In the genomic region with DNA sequence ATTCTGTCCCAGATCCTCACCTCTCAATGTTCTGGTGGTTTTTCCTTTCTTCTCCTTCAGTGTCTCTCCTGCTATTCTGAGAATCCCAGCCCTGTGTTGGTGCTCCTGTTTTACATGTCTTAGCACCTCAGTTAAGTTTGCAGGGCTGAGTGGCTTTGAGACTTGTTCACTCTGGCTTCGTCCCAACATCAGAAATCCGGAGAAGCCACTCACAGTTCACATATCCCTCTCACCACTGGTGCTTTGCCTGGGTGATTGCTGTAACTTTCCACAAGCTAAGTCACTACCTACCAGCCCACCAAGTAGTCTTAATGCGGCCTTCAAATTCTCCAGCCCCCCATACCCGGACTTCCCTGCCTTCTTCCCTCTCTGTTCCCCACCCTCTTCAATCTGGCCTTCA, we compare ENCODE assay signal across 20 cellular contexts. TPM values are rescaled to one million over a fixed set of nuclear protein-coding genes. Genes with fewer than 3 reads are reported as not detected.
A peak's percentile ranks its signal among the peaks of the same experiment; 100 is the strongest.
DNase-seq lines count a peak whose midpoint lies in the region; ATAC-seq and TF ChIP-seq lines count a peak whose summit lies in the region.
"Had no signal": no experiment of that assay in that cellular context is flagged by ENCODE, and none has a peak within 500 bp of the region (broad histone marks: within the 10 kb centered on the region; RNA-seq: fewer than 3 reads in every experiment).

No MANE protein-coding gene starts in this region.

- DNase-seq in Right ventricle myocardium superior (no peak), left ventricle myocardium inferior (no peak), T-helper 17 cell (no peak), immature natural killer cell (no peak), superior temporal gyrus (ENCODE audit: extremely low spot score) (no peak)
- DNase-seq: amygdala; caudate nucleus; Karpas-422; mucosa of descending colon; NCI-H1048; NCI-H2081 treated with DMSO at 0.1 percent for 48 hours; NK-92 treated with Interleukin-12 subunit alpha and Interleukin-12 subunit beta, amount 100 ng/mL, for 24 hours; ovary; RPMI8226 had no signal

- no peaks in the 10 kb centered on the region for H3K27me3 ChIP-seq in left ventricle myocardium inferior (ENCODE audit: low read depth)
- no peaks in the 10 kb centered on the region for H3K27me3 ChIP-seq in thymus (ENCODE audit: control insufficient read depth, insufficient read depth)
- H3K27me3 ChIP-seq: gastroesophageal sphincter, ovary, vagina had no signal

- H3K4me3 ChIP-seq in left ventricle myocardium inferior (no peak overlapping the region), thymus (ENCODE audit: low read length) (no peak overlapping the region)
- H3K4me3 ChIP-seq: gastroesophageal sphincter, mucosa of descending colon, ovary, vagina had no signal

- H3K4me1 ChIP-seq in left ventricle myocardium inferior (peaks cover 28% of the 10 kb centered on the region), thymus (ENCODE audit: control insufficient read depth, insufficient read depth, low read length) (no peaks in the 10 kb centered on the region)
- H3K4me1 ChIP-seq: gastroesophageal sphincter, vagina had no signal

- H3K4me3 Mint-ChIP-seq in T-helper 17 cell (peak overlapping the region; percentile 76), immature natural killer cell (peak overlapping the region; percentile 70 to 88 (median 81))

- H3K36me3 ChIP-seq in left ventricle myocardium inferior (no peaks in the 10 kb centered on the region), thymus (ENCODE audit: control insufficient read depth, insufficient read depth) (peaks cover 67% of the 10 kb centered on the region)
- H3K36me3 ChIP-seq: ovary, vagina had no signal

- WGBS in thymus, result 97% methylated on average over 4 of the region's 4 CpGs

- H3K4me1 Mint-ChIP-seq in T-helper 17 cell, result peaks cover 55% of the 10 kb centered on the region
- peaks cover 68 to 78% of the 10 kb centered on the region in 2 donors for H3K4me1 Mint-ChIP-seq in immature natural killer cell

- peaks cover 4% of the 10 kb centered on the region for H3K36me3 Mint-ChIP-seq in T-helper 17 cell (ENCODE audit: low read depth)
- H3K36me3 Mint-ChIP-seq in immature natural killer cell, result peaks cover 10 to 62% (median 37%) of the 10 kb centered on the region in 3 donors

- no peaks in the 10 kb centered on the region for H3K9me3 ChIP-seq in left ventricle myocardium inferior (replicated peaks)
- H3K9me3 ChIP-seq in T-helper 17 cell (ENCODE audit: control insufficient read depth, low read length, poor library complexity, severe bottlenecking), result no peaks in the 10 kb centered on the region
- no peaks in the 10 kb centered on the region for H3K9me3 ChIP-seq in thymus (ENCODE audit: control insufficient read depth)
- H3K9me3 ChIP-seq: gastroesophageal sphincter, mucosa of descending colon, ovary, vagina had no signal

- no peak for TF ChIP-seq CTCF in left ventricle myocardium inferior (IDR thresholded peaks at IDR 0.05; ENCODE audit: borderline replicate concordance)

- H3K27ac Mint-ChIP-seq in T-helper 17 cell (peak overlapping the region; percentile 93), immature natural killer cell (peak overlapping the region; percentile 89 to 95 (median 95))

- no peaks in the 10 kb centered on the region for H3K9me3 Mint-ChIP-seq in immature natural killer cell

- intact Hi-C loops in Right ventricle myocardium superior (cut with DNase I), result loop anchor here (10.0 kb wide), 1 partner anchor 151 kb away; no protein-coding TSS in a partner anchor
- intact Hi-C loops in left ventricle myocardium inferior (cut with micrococcal nuclease), result loop anchor here (5.0 kb wide), 1 partner anchor 54 kb away; no protein-coding TSS in a partner anchor

- no peak overlapping the region for H3K27ac ChIP-seq in left ventricle myocardium inferior (replicated peaks)
- peak overlapping the region; percentile 49 for H3K27ac ChIP-seq in thymus (ENCODE audit: low read depth)
- H3K27ac ChIP-seq: gastroesophageal sphincter, ovary, vagina had no signal

- ATAC-seq in Right ventricle myocardium superior (ENCODE audit: poor library complexity), result peak; percentile 25
- ATAC-seq in T-helper 17 cell, result no peak
- ATAC-seq in HG02973 (IDR thresholded peaks at IDR 0.05; ENCODE audit: unreplicated experiment), result no peak
- ATAC-seq: gastroesophageal sphincter, left lobe of liver, sciatic nerve had no signal

- no peaks in the 10 kb centered on the region for H3K27me3 Mint-ChIP-seq in T-helper 17 cell
- peaks cover 0 to 10% (median 4%) of the 10 kb centered on the region in 3 donors for H3K27me3 Mint-ChIP-seq in immature natural killer cell (ENCODE audit: low read depth in 3 of 3)

RNA-seq across cellular contexts. Expression of a gene that starts 40.2 kb away (rescaled TPM):
- 27.6 TPM for total RNA-seq in Right ventricle myocardium superior
- total RNA-seq in left ventricle myocardium inferior, result 28.2 TPM
- total RNA-seq in T-helper 17 cell, result 100 to 1,000 TPM; 363 to 389 TPM
- 100 to 1,000 TPM; 293 to 667 (median 513) TPM for polyA plus RNA-seq in immature natural killer cell
- 102 TPM for polyA plus RNA-seq in thymus

Comparison
In these comparisons a context has a peak if more than half of its experiments do, and no peak if none do; other contexts are left out.
1. RNA of a gene that starts 40.2 kb away (total RNA-seq): 363 to 389 TPM in T-helper 17 cell; 28.2 TPM in left ventricle myocardium inferior (single experiment) and 27.6 TPM in Right ventricle myocardium superior (single experiment); every median in the first group is over 10 times any median in the second.